In genomic region chr15:99565281-99566156, GRCh38 we compare ENCODE assay signal across 8 cellular contexts. TPM values are rescaled to one million over a fixed set of nuclear protein-coding genes. Genes with fewer than 3 reads are reported as not detected.
DNase-seq lines count a peak whose midpoint lies in the region; ATAC-seq lines count a peak whose summit lies in the region.

Gene MEF2A, plus strand, starts transcription at chr15:99565984. Its CDS starts 67,136 bp downstream, at chr15:99633120.

- no peaks in the 10 kb centered on the region for H3K27me3 ChIP-seq in mononuclear cell (ENCODE audit: insufficient read depth, low read length)

- H3K4me1 ChIP-seq in mononuclear cell (ENCODE audit: insufficient read depth, low read length): peaks cover 29% of the 10 kb centered on the region

- no peaks in the 10 kb centered on the region for H3K9me3 ChIP-seq in mononuclear cell (ENCODE audit: low read depth, low read length)

- ATAC-seq in GM21515 (IDR thresholded peaks at IDR 0.05; ENCODE audit: unreplicated experiment): peak; percentile 51

- peak within 1 kb of the TSS; percentile 84 for H3K27ac ChIP-seq in epithelial cell of prostate

- H3K4me3 ChIP-seq in mononuclear cell (ENCODE audit: low read length): peak within 1 kb of the TSS; percentile 87

- DNase-seq in D341Med (ENCODE audit: low spot score) (peak; percentile 97), HuH-7 (ENCODE audit: low spot score) (peak; percentile 97), OCI-M2 (lab: John Stamatoyannopoulos, UW; ENCODE audit: unreplicated experiment) (peak; percentile 25), activated T-cell treated with anti-CD3 and anti-CD28 coated beads for 4 hours (peak; percentile 84), epithelial cell of prostate (ENCODE audit: low read depth, low spot score) (peak; percentile 80)
- peak; percentile 84 to 87 for DNase-seq in stimulated activated CD8-positive, alpha-beta memory T cell treated with anti-CD3 and anti-CD28 coated beads, Interleukin-2, amount 100 ng/mL, for 48 hours (ENCODE audit: low read depth in 2 of 2)

RNA-seq across cellular contexts. Expression of gene MEF2A, which starts in this region (rescaled TPM):
- 56.5 TPM for total RNA-seq in mononuclear cell

Comparison
In these comparisons a context has a peak if more than half of its experiments do, and no peak if none do; other contexts are left out.
1. Peak in every context shown above with its lines: DNase-seq, ATAC-seq, H3K4me3 ChIP-seq and H3K27ac ChIP-seq.
2. DNase-seq: peak in every context shown above with its lines; median percentile 97 in D341Med; 97 in HuH-7; 86 in stimulated activated CD8-positive, alpha-beta memory T cell treated with anti-CD3 and anti-CD28 coated beads, Interleukin-2, amount 100 ng/mL, for 48 hours; 84 in activated T-cell treated with anti-CD3 and anti-CD28 coated beads for 4 hours; 80 in epithelial cell of prostate; 25 in OCI-M2.